ENCODE assay signal across 1 cellular context in the genomic region with DNA sequence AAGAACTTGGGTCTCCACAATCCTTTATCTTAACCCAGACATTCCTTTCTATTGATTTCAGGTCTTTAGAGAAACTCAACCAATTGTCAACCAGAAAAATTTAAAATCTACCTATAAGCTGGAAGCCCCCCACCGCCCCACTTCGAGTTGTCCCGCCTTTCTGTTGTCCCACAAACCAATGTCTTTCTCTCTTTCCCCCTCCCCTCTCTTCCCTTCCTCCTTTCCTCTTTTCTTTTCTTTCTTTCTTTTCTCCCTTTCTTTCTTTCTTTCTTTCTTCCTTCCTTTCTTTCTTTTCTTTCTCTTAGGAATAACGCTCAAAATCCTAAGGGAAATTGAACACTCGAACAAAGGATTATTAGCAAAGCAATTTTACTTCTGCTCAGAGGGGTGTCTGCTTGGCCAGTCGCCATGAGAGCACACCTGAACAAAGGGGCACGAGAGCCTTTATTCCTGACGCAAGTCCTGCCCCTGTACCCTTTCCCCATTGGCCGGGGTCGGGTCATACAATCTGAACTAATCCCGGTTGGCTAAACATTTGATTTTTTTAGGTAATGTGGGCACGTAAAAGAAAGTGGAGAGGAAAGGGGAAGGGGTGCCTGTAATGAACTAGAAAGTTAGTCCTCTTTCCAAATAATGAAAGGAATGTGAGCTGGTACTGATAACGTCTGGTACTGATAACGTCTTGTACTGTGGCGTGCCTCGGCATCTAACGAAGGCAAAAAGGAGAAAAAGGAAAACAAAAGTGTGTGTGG.
TF ChIP-seq lines count a peak whose summit lies in the region.

No MANE protein-coding gene starts in this region.

TF ChIP-seq in liver, 16 proteins besides CTCF, POLR2A, EP300 and RAD21:
- TF ChIP-seq, protein P1, sequence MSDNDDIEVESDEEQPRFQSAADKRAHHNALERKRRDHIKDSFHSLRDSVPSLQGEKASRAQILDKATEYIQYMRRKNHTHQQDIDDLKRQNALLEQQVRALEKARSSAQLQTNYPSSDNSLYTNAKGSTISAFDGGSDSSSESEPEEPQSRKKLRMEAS (IDR thresholded peaks at IDR 0.05) = no peak
- TF ChIP-seq JUND (IDR thresholded peaks at IDR 0.05) (no peak), HNF4G (IDR thresholded peaks at IDR 0.05) (no peak), HNF4A (conservative IDR thresholded peaks at IDR 0.05) (peak in 1 of 2 donors; percentile 9)
